ENCODE assay signal across 8 cellular contexts in the genomic region with DNA sequence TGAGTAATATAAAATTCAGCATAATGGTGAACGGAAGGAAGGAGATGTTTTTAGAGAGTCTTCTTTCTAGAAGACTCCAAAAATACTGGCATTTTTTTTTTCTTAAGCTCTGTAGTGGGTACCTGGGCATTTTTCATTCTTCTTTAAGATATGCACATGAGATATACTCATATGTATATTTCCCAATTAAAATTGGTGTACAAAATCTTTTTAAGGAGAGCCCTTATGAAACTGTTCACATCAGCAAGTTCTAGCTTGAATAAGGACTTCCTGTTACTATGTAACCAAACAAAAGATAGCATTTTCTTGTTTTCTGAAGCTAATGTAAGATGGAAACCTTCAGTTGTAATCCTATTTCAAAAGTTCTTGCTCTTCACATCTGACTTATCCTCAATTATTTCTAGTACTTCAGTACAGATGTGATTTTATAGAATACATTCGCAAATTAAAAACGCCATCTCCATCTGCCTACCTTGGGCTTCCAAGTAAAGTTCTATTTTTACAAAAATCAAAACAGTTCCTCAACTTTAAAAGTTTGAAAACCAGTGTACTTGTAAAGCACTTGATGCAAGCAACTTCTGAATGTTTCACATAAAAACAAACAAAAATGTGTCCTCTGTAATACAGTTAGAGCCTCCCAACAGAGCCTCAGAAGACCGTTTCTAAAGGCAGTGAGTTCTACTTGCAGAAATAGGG. TPM values are rescaled to one million over a fixed set of nuclear protein-coding genes. Genes with fewer than 3 reads are reported as not detected.
DNase-seq lines count a peak whose midpoint lies in the region; ATAC-seq and TF ChIP-seq lines count a peak whose summit lies in the region.

No MANE protein-coding gene starts in this region.

- peak overlapping the region; percentile 95 for H3K27ac Mint-ChIP-seq in CD4-positive, alpha-beta T cell
- peak overlapping the region; percentile 99 for H3K27ac Mint-ChIP-seq in T-helper 2 cell treated with Interferon-gamma antibody and Interleukin-4, amounts not matched to agents 5 μg/mL and 100 μg/mL, for 36 hours

- peak; percentile 18 for ATAC-seq in CD4-positive, alpha-beta T cell (ENCODE audit: poor library complexity)
- peak; percentile 30 for ATAC-seq in GM18909 (IDR thresholded peaks at IDR 0.05; ENCODE audit: poor library complexity, unreplicated experiment)
- peak; percentile 28 for ATAC-seq in HG03378 (IDR thresholded peaks at IDR 0.05; ENCODE audit: unreplicated experiment)

- no peak for TF ChIP-seq CTCF in CD4-positive, alpha-beta T cell (IDR thresholded peaks at IDR 0.05)
- TF ChIP-seq CTCF in fibroblast of lung (conservative IDR thresholded peaks at IDR 0.05 in 1 of 2, IDR thresholded peaks at IDR 0.05 in 1 of 2; ENCODE audit: low read depth in 1 of 2, low read length in 2 of 2) (no peak), neutrophil (IDR thresholded peaks at IDR 0.05) (no peak)

- CTCF ChIA-PET in CD4-positive, alpha-beta T cell (lab: Charles Lee) = interaction anchor here (0.8 to 1.9 kb wide), 2 partner anchors 10 to 1321 kb away, joined by 3 to 5 read pairs; a partner anchor contains a TSS

- peaks cover 82% of the 10 kb centered on the region for H3K4me1 Mint-ChIP-seq in CD4-positive, alpha-beta T cell (ENCODE audit: low read depth)
- peaks cover 54% of the 10 kb centered on the region for H3K4me1 Mint-ChIP-seq in T-helper 2 cell treated with Interferon-gamma antibody and Interleukin-4, amounts not matched to agents 5 μg/mL and 100 μg/mL, for 36 hours (ENCODE audit: low read depth)

- no peaks in the 10 kb centered on the region for H3K9me3 ChIP-seq in CD4-positive, alpha-beta T cell (ENCODE audit: control insufficient read depth, low read length)
- no peaks in the 10 kb centered on the region for H3K9me3 ChIP-seq in fibroblast of lung (ENCODE audit: control insufficient read depth, insufficient read depth, low read depth, low read length)
- no peaks in the 10 kb centered on the region for H3K9me3 ChIP-seq in neutrophil

- intact Hi-C loops in CD4-positive, alpha-beta T cell (cut with DNase I, micrococcal nuclease) = loop anchor here (2.0 to 10.0 kb wide), 7 partner anchors 14 to 1708 kb away; a partner anchor contains a TSS

- H3K36me3 ChIP-seq in fibroblast of lung (ENCODE audit: control insufficient read depth, insufficient read depth, low read length) (no peaks in the 10 kb centered on the region), neutrophil (no peaks in the 10 kb centered on the region)

- H2AFZ ChIP-seq in fibroblast of lung (ENCODE audit: low read length) = peak overlapping the region; percentile 84

- DNase-seq in CD4-positive, alpha-beta T cell = no peak
- no peak for DNase-seq in T-helper 2 cell treated with Interferon-gamma antibody and Interleukin-4, amounts not matched to agents 5 μg/mL and 100 μg/mL, for 36 hours (ENCODE audit: low spot score)
- peak; percentile 16 to 41 for DNase-seq in fibroblast of lung (ENCODE audit: low read depth in 2 of 2)
- DNase-seq in effector CD4-positive, alpha-beta T cell = no peak
- no peak for DNase-seq in Ammon's horn (ENCODE audit: low spot score)

- H3K4me3 ChIP-seq in fibroblast of lung (replicated peaks in 1 of 4; ENCODE audit: control extremely low read depth in 1 of 4, insufficient read depth in 1 of 4, low read depth in 3 of 4, low read length in 4 of 4) (peak overlapping the region; percentile 41 to 93 (median 72)), neutrophil (ENCODE audit: low read depth in 1 of 2, low read length in 1 of 2) (peak overlapping the region; percentile 79 to 85)

- H3K27me3 Mint-ChIP-seq in CD4-positive, alpha-beta T cell = no peaks in the 10 kb centered on the region
- no peaks in the 10 kb centered on the region for H3K27me3 Mint-ChIP-seq in T-helper 2 cell treated with Interferon-gamma antibody and Interleukin-4, amounts not matched to agents 5 μg/mL and 100 μg/mL, for 36 hours (ENCODE audit: low read depth)

- peaks cover 19% of the 10 kb centered on the region for H3K79me2 ChIP-seq in fibroblast of lung (ENCODE audit: control insufficient read depth, insufficient read depth, low read length)

- peak overlapping the region; percentile 81 for H3K4me2 ChIP-seq in fibroblast of lung (ENCODE audit: extremely low read depth, insufficient read depth, low read length)

- POLR2A ChIA-PET in CD4-positive, alpha-beta T cell (lab: Charles Lee) = interaction anchor here (0.7 to 2.7 kb wide), 8 partner anchors 10 to 1348 kb away, joined by 3 to 18 read pairs (median 5); a partner anchor contains a TSS

- H3K4me1 ChIP-seq in fibroblast of lung (ENCODE audit: control insufficient read depth, extremely low read depth, insufficient read depth, low read length) (peaks cover 2% of the 10 kb centered on the region), neutrophil (ENCODE audit: control insufficient read depth in 1 of 2, insufficient read depth in 1 of 2, low read depth in 1 of 2, low read length in 1 of 2) (peaks cover 43 to 51% of the 10 kb centered on the region in 2 experiments)

- H3K4me3 Mint-ChIP-seq in CD4-positive, alpha-beta T cell = peak overlapping the region; percentile 95
- H3K4me3 Mint-ChIP-seq in T-helper 2 cell treated with Interferon-gamma antibody and Interleukin-4, amounts not matched to agents 5 μg/mL and 100 μg/mL, for 36 hours = peak overlapping the region; percentile 97

- H3K36me3 Mint-ChIP-seq in CD4-positive, alpha-beta T cell (ENCODE audit: low read depth) = peaks cover 26% of the 10 kb centered on the region
- H3K36me3 Mint-ChIP-seq in T-helper 2 cell treated with Interferon-gamma antibody and Interleukin-4, amounts not matched to agents 5 μg/mL and 100 μg/mL, for 36 hours (ENCODE audit: low read depth) = peaks cover 20% of the 10 kb centered on the region

- peak overlapping the region; percentile 25 for H3K9ac ChIP-seq in fibroblast of lung (ENCODE audit: insufficient read depth, low read length)

- no peaks in the 10 kb centered on the region for H3K27me3 ChIP-seq in CD4-positive, alpha-beta T cell (ENCODE audit: control insufficient read depth, insufficient read depth, low read length)
- H3K27me3 ChIP-seq in fibroblast of lung (ENCODE audit: control insufficient read depth, insufficient read depth, low read length) = no peaks in the 10 kb centered on the region
- no peaks in the 10 kb centered on the region for H3K27me3 ChIP-seq in neutrophil

- peak overlapping the region; percentile 76 for H3K27ac ChIP-seq in CD4-positive, alpha-beta T cell (ENCODE audit: low read depth, low read length)
- H3K27ac ChIP-seq in fibroblast of lung (ENCODE audit: insufficient read depth, low read length) = peak overlapping the region; percentile 58
- peak overlapping the region; percentile 82 for H3K27ac ChIP-seq in neutrophil

- no peaks in the 10 kb centered on the region for H4K20me1 ChIP-seq in fibroblast of lung (ENCODE audit: control insufficient read depth, extremely low read depth, insufficient read depth, low read length)

- no peaks in the 10 kb centered on the region for H3K9me3 Mint-ChIP-seq in CD4-positive, alpha-beta T cell
- H3K9me3 Mint-ChIP-seq in T-helper 2 cell treated with Interferon-gamma antibody and Interleukin-4, amounts not matched to agents 5 μg/mL and 100 μg/mL, for 36 hours = no peaks in the 10 kb centered on the region

RNA-seq across cellular contexts. Expression of a gene that starts 0.6 kb away (rescaled TPM):
- total RNA-seq in CD4-positive, alpha-beta T cell = 1 to 10 TPM; 6.1 to 8.0 TPM
- total RNA-seq in fibroblast of lung = 7.7 and 10.9 TPM in 2 replicates
- 15.2 and 16.8 TPM in 2 replicates for polyA plus RNA-seq in fibroblast of lung
- polyA plus RNA-seq in fibroblast of lung (2012) = 7.8 and 8.7 TPM in 2 replicates
- polyA minus RNA-seq in fibroblast of lung (ENCODE audit: low replicate concordance) = 0.27 TPM in 1 of 2 replicates, not detected in the other

Comparison
In these comparisons a context has a peak if more than half of its experiments do, and no peak if none do; other contexts are left out.
1. DNase-seq: peak in fibroblast of lung (2 of 2); none in CD4-positive, alpha-beta T cell (0 of 10), T-helper 2 cell treated with Interferon-gamma antibody and Interleukin-4, amounts not matched to agents 5 μg/mL and 100 μg/mL, for 36 hours (single experiment), effector CD4-positive, alpha-beta T cell (single experiment) and Ammon's horn (single experiment).
2. Peak in every context shown above with its lines, with median percentiles within 50 percentile points of each other: ATAC-seq and H3K27ac ChIP-seq.